1 cellular context compared by ENCODE assay signal in genomic region chr20:63004607-63005211, GRCh38.
TF ChIP-seq lines count a peak whose summit lies in the region.

No MANE protein-coding gene starts in this region.

TF ChIP-seq in H1, 55 proteins besides CTCF, POLR2A, EP300 and RAD21:
- no peak for TF ChIP-seq MAFK (IDR thresholded peaks at IDR 0.05; ENCODE audit: low read depth, low read length)
- TF ChIP-seq TAF7 (optimal IDR thresholded peaks at IDR 0.05; ENCODE audit: borderline replicate concordance, low read depth, low read length), result no peak
- TF ChIP-seq CREB1 (IDR thresholded peaks at IDR 0.05), result no peak
- TF ChIP-seq ZNF274 (IDR thresholded peaks at IDR 0.05; ENCODE audit: borderline replicate concordance, extremely low read depth, low read length), result no peak
- no peak for TF ChIP-seq SIN3A (conservative IDR thresholded peaks at IDR 0.05 in 1 of 2, IDR thresholded peaks at IDR 0.05 in 1 of 2; ENCODE audit: low read depth in 1 of 2, low read length in 2 of 2)
- no peak for TF ChIP-seq USF2 (IDR thresholded peaks at IDR 0.05; ENCODE audit: low read length)
- no peak for TF ChIP-seq POU5F1 (IDR thresholded peaks at IDR 0.05; ENCODE audit: low read depth, low read length)
- TF ChIP-seq GTF2F1 (IDR thresholded peaks at IDR 0.05; ENCODE audit: borderline replicate concordance, low read depth, low read length), result no peak
- no peak for TF ChIP-seq KDM5A (IDR thresholded peaks at IDR 0.05; ENCODE audit: low read length)
- TF ChIP-seq MAX (IDR thresholded peaks at IDR 0.05), result no peak
- no peak for TF ChIP-seq CEBPB (IDR thresholded peaks at IDR 0.05; ENCODE audit: low read depth, low read length)
- no peak for TF ChIP-seq SUZ12 (IDR thresholded peaks at IDR 0.05; ENCODE audit: low read length)
- TF ChIP-seq, protein P1, sequence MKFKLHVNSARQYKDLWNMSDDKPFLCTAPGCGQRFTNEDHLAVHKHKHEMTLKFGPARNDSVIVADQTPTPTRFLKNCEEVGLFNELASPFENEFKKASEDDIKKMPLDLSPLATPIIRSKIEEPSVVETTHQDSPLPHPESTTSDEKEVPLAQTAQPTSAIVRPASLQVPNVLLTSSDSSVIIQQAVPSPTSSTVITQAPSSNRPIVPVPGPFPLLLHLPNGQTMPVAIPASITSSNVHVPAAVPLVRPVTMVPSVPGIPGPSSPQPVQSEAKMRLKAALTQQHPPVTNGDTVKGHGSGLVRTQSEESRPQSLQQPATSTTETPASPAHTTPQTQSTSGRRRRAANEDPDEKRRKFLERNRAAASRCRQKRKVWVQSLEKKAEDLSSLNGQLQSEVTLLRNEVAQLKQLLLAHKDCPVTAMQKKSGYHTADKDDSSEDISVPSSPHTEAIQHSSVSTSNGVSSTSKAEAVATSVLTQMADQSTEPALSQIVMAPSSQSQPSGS (IDR thresholded peaks at IDR 0.05; ENCODE audit: low read length), result no peak
- TF ChIP-seq TBP (IDR thresholded peaks at IDR 0.05; ENCODE audit: low read depth, low read length), result no peak
- no peak for TF ChIP-seq CBX5 (IDR thresholded peaks at IDR 0.05; ENCODE audit: low read depth, low read length)
- no peak for TF ChIP-seq NANOG (IDR thresholded peaks at IDR 0.05; ENCODE audit: insufficient read depth, low read depth, low read length, poor library complexity, severe bottlenecking)
- TF ChIP-seq EGR1 (IDR thresholded peaks at IDR 0.05; ENCODE audit: borderline replicate concordance, low read depth, low read length), result no peak
- TF ChIP-seq SAP30 (IDR thresholded peaks at IDR 0.05; ENCODE audit: insufficient read depth, insufficient replicate concordance, low read length), result no peak
- TF ChIP-seq CTBP2 (IDR thresholded peaks at IDR 0.05; ENCODE audit: borderline replicate concordance, insufficient read depth, insufficient read length, low read length), result peak; percentile 58
- TF ChIP-seq GABPA (IDR thresholded peaks at IDR 0.05; ENCODE audit: borderline replicate concordance, insufficient read depth, low read length), result no peak
- TF ChIP-seq SIX5 (IDR thresholded peaks at IDR 0.05; ENCODE audit: low read depth, low read length), result no peak
- TF ChIP-seq TEAD4 (IDR thresholded peaks at IDR 0.05; ENCODE audit: low read depth, low read length), result no peak
- TF ChIP-seq PHF8 (conservative IDR thresholded peaks at IDR 0.05; ENCODE audit: low read depth, low read length), result no peak
- peak; percentile 19 for TF ChIP-seq NRF1 (IDR thresholded peaks at IDR 0.05; ENCODE audit: low read depth, low read length)
- TF ChIP-seq HDAC2 (IDR thresholded peaks at IDR 0.05; ENCODE audit: borderline replicate concordance in 1 of 2, low read depth in 2 of 2, low read length in 2 of 2), result no peak
- no peak for TF ChIP-seq ATF3 (IDR thresholded peaks at IDR 0.05; ENCODE audit: insufficient read depth, low read depth, low read length)
- TF ChIP-seq CHD2 (IDR thresholded peaks at IDR 0.05; ENCODE audit: low read length), result no peak
- TF ChIP-seq CHD7 (IDR thresholded peaks at IDR 0.05; ENCODE audit: insufficient replicate concordance, low read length), result no peak
- TF ChIP-seq SP4 (IDR thresholded peaks at IDR 0.05; ENCODE audit: low read length), result no peak
- 0 out of 2 replicates have a peak, but pooled peaks have one; percentile 4 for TF ChIP-seq RBBP5 (IDR thresholded peaks at IDR 0.05; ENCODE audit: borderline replicate concordance, low read depth, low read length)
- no peak for TF ChIP-seq BCL11A (IDR thresholded peaks at IDR 0.05; ENCODE audit: low read depth in 2 of 2, low read length in 2 of 2)
- TF ChIP-seq FOSL1 (IDR thresholded peaks at IDR 0.05; ENCODE audit: insufficient read depth, low read depth, low read length), result no peak
- no peak for TF ChIP-seq RFX5 (IDR thresholded peaks at IDR 0.05; ENCODE audit: borderline replicate concordance, low read depth, low read length)
- no peak for TF ChIP-seq POLR2AphosphoS5 (IDR thresholded peaks at IDR 0.05; ENCODE audit: low read depth, low read length)
- no peak for TF ChIP-seq JUND (IDR thresholded peaks at IDR 0.05; ENCODE audit: low read length)
- no peak for TF ChIP-seq RXRA (IDR thresholded peaks at IDR 0.05; ENCODE audit: insufficient read depth, low read depth, low read length)
- TF ChIP-seq KDM4A (IDR thresholded peaks at IDR 0.05; ENCODE audit: low read depth, low read length, severe bottlenecking), result no peak
- no peak for TF ChIP-seq SRF (IDR thresholded peaks at IDR 0.05; ENCODE audit: low read depth, low read length)
- TF ChIP-seq ASH2L (IDR thresholded peaks at IDR 0.05; ENCODE audit: low read length), result no peak
- TF ChIP-seq SIRT6 (IDR thresholded peaks at IDR 0.05; ENCODE audit: low read length), result no peak
- no peak; the same call in 1 of the 2 replicates for TF ChIP-seq CBX8 (IDR thresholded peaks at IDR 0.05; ENCODE audit: borderline replicate concordance, low read depth, low read length)
- TF ChIP-seq E2F6 (IDR thresholded peaks at IDR 0.05), result 0 out of 2 replicates have a peak, but pooled peaks have one; percentile 2
- TF ChIP-seq KDM1A (IDR thresholded peaks at IDR 0.05; ENCODE audit: borderline replicate concordance, low read length), result no peak
- no peak for TF ChIP-seq SP1 (IDR thresholded peaks at IDR 0.05; ENCODE audit: low read depth, low read length)
- TF ChIP-seq CHD1 (IDR thresholded peaks at IDR 0.05; ENCODE audit: low read depth, low read length), result no peak
- TF ChIP-seq YY1 (IDR thresholded peaks at IDR 0.05; ENCODE audit: low read depth, low read length), result no peak
- peak; percentile 91 for TF ChIP-seq EZH2 (IDR thresholded peaks at IDR 0.05; ENCODE audit: low read depth, low read length, severe bottlenecking)
- TF ChIP-seq TCF12 (IDR thresholded peaks at IDR 0.05; ENCODE audit: low read depth, low read length), result no peak
- no peak for TF ChIP-seq BACH1 (IDR thresholded peaks at IDR 0.05; ENCODE audit: low read length)
- no peak for TF ChIP-seq BRCA1 (IDR thresholded peaks at IDR 0.05; ENCODE audit: low read depth, low read length)
- TF ChIP-seq TAF1 (IDR thresholded peaks at IDR 0.05; ENCODE audit: low read depth, low read length), result no peak
- no peak for TF ChIP-seq HDAC6 (IDR thresholded peaks at IDR 0.05; ENCODE audit: low read depth, low read length)
- peak; percentile 91 for TF ChIP-seq RNF2 (IDR thresholded peaks at IDR 0.05; ENCODE audit: borderline replicate concordance, low read depth, low read length, missing control alignments, poor library complexity, severe bottlenecking)
